Comparison of ENCODE assay signal across 24 cellular contexts in genomic region chr6:34928695-34929094, GRCh38.
"Had no signal": no experiment of that assay in that cellular context is flagged by ENCODE, and none has a peak within 500 bp of the region (broad histone marks: within the 10 kb centered on the region; RNA-seq: fewer than 3 reads in every experiment).

No MANE protein-coding gene starts in this region.

- ATAC-seq: activated CD8-positive, alpha-beta T cell treated with anti-CD3 and anti-CD28 coated beads for 36 hours; activated naive CD4-positive, alpha-beta T cell treated with anti-CD3 and anti-CD28 coated beads, Interleukin-2, amount 50 U/mL, for 72 hours had no signal

- H3K27ac ChIP-seq: epithelial cell of prostate, esophagus squamous epithelium, ovary, prostate gland, vagina had no signal

- H3K9me3 Mint-ChIP-seq: activated CD4-positive, alpha-beta T cell treated with anti-CD3 and anti-CD28 coated beads, Interleukin-2, amount 10 ng/mL, durations not matched to agents 7 days and 5 days; activated CD8-positive, alpha-beta T cell treated with anti-CD3 and anti-CD28 coated beads for 36 hours; activated naive CD4-positive, alpha-beta T cell treated with anti-CD3 and anti-CD28 coated beads, Interleukin-2, amount 50 U/mL, for 72 hours; nephron; type B pancreatic cell; WTC11 had no signal

- H3K36me3 ChIP-seq: esophagus squamous epithelium, ovary, prostate gland, vagina had no signal

- H3K4me1 Mint-ChIP-seq: activated CD4-positive, alpha-beta T cell treated with anti-CD3 and anti-CD28 coated beads, Interleukin-2, amount 10 ng/mL, durations not matched to agents 7 days and 5 days had no signal

- H3K4me3 Mint-ChIP-seq: activated CD4-positive, alpha-beta T cell treated with anti-CD3 and anti-CD28 coated beads, Interleukin-2, amount 10 ng/mL, durations not matched to agents 7 days and 5 days; activated CD8-positive, alpha-beta T cell treated with anti-CD3 and anti-CD28 coated beads for 36 hours; nephron; type B pancreatic cell; WTC11 had no signal

- H3K4me3 ChIP-seq: esophagus squamous epithelium, ovary, prostate gland, smooth muscle cell, vagina had no signal

- H3K27ac Mint-ChIP-seq: activated CD4-positive, alpha-beta T cell treated with anti-CD3 and anti-CD28 coated beads, Interleukin-2, amount 10 ng/mL, durations not matched to agents 7 days and 5 days; activated CD8-positive, alpha-beta T cell treated with anti-CD3 and anti-CD28 coated beads for 36 hours; activated naive CD4-positive, alpha-beta T cell treated with anti-CD3 and anti-CD28 coated beads, Interleukin-2, amount 50 U/mL, for 72 hours; nephron; type B pancreatic cell; WTC11 had no signal

- H3K27me3 Mint-ChIP-seq: activated CD8-positive, alpha-beta T cell treated with anti-CD3 and anti-CD28 coated beads for 36 hours; type B pancreatic cell had no signal

- DNase-seq: activated CD4-positive, alpha-beta T cell treated with anti-CD3 and anti-CD28 coated beads for 1 hour; activated CD4-positive, alpha-beta T cell treated with anti-CD3 and anti-CD28 coated beads, Interleukin-2, amount 10 ng/mL, durations not matched to agents 7 days and 5 days; activated CD8-positive, alpha-beta T cell treated with anti-CD3 and anti-CD28 coated beads for 36 hours; activated naive CD4-positive, alpha-beta T cell; activated T-cell treated with anti-CD3 and anti-CD28 coated beads, Interleukin-2, amount 50 U/mL, for 48 hours; dermis blood vessel endothelial cell; effector CD4-positive, alpha-beta T cell; esophagus squamous epithelium; kidney glomerular epithelial cell; mammary epithelial cell; ovary; retina; stimulated activated CD4-positive, alpha-beta T cell treated with anti-CD3 and anti-CD28 coated beads, Interleukin-1b, Interleukin-23, amount 100 ng/mL, for 48 hours; stimulated activated CD4-positive, alpha-beta T cell treated with anti-CD3 and anti-CD28 coated beads, Interleukin-4, amount 100 ng/mL, for 4 hours; stimulated activated naive CD4-positive, alpha-beta T cell treated with Interleukin-2 at 50 U/mL for 16 hours; T-helper 2 cell had no signal

- H3K36me3 Mint-ChIP-seq: activated naive CD4-positive, alpha-beta T cell treated with anti-CD3 and anti-CD28 coated beads, Interleukin-2, amount 50 U/mL, for 72 hours; WTC11 had no signal

- H3K9me3 ChIP-seq: esophagus squamous epithelium, ovary, prostate gland, vagina had no signal

- H3K4me1 ChIP-seq: esophagus squamous epithelium, prostate gland, vagina had no signal
